In the genomic region with DNA sequence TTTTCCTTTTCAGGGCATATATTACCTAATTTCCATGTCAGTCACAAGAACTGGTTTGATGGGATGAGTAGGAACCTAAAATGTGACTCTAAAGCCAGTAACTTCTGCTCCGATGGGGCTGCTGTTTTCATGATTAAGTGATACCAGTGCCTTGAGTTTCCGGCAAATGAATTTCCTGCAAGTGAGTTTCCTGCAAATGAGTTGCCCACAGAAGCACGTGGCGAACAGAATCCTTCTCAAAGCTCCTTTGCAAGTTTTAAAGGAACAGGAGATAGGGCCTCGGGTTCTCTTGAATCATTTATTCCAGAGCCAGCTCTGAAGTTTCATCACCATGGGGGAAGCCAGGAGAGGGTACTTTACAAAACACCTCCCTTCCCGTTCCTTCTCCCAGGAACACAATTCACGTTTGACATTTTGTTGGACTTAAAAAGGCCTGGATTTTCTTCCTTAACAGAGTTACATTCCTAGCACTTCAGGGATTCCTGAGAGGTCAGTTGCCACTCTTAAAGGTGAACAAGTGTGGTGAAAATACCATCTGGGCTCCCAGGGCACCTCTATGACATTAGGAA, we compare ENCODE assay signal across 1 cellular context.
TF ChIP-seq lines count a peak whose summit lies in the region.

No MANE protein-coding gene starts in this region.

TF ChIP-seq in GM23338, 12 proteins besides CTCF, POLR2A, EP300 and RAD21 (continued from another document):
- TF ChIP-seq, protein P1, sequence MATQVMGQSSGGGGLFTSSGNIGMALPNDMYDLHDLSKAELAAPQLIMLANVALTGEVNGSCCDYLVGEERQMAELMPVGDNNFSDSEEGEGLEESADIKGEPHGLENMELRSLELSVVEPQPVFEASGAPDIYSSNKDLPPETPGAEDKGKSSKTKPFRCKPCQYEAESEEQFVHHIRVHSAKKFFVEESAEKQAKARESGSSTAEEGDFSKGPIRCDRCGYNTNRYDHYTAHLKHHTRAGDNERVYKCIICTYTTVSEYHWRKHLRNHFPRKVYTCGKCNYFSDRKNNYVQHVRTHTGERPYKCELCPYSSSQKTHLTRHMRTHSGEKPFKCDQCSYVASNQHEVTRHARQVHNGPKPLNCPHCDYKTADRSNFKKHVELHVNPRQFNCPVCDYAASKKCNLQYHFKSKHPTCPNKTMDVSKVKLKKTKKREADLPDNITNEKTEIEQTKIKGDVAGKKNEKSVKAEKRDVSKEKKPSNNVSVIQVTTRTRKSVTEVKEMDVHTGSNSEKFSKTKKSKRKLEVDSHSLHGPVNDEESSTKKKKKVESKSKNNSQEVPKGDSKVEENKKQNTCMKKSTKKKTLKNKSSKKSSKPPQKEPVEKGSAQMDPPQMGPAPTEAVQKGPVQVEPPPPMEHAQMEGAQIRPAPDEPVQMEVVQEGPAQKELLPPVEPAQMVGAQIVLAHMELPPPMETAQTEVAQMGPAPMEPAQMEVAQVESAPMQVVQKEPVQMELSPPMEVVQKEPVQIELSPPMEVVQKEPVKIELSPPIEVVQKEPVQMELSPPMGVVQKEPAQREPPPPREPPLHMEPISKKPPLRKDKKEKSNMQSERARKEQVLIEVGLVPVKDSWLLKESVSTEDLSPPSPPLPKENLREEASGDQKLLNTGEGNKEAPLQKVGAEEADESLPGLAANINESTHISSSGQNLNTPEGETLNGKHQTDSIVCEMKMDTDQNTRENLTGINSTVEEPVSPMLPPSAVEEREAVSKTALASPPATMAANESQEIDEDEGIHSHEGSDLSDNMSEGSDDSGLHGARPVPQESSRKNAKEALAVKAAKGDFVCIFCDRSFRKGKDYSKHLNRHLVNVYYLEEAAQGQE (IDR thresholded peaks at IDR 0.05; ENCODE audit: unreplicated experiment): no peak
- TF ChIP-seq NANOG (IDR thresholded peaks at IDR 0.05; ENCODE audit: borderline replicate concordance) (no peak), ZNF331 (CRISPR knock-in tag; IDR thresholded peaks at IDR 0.05; ENCODE audit: low read depth) (no peak), STAT1 (IDR thresholded peaks at IDR 0.05; ENCODE audit: unreplicated experiment) (no peak), CREB1 (CRISPR knock-in tag; IDR thresholded peaks at IDR 0.05; ENCODE audit: low read depth) (no peak), JUNB (IDR thresholded peaks at IDR 0.05; ENCODE audit: unreplicated experiment) (no peak)
- TF ChIP-seq, protein P2, sequence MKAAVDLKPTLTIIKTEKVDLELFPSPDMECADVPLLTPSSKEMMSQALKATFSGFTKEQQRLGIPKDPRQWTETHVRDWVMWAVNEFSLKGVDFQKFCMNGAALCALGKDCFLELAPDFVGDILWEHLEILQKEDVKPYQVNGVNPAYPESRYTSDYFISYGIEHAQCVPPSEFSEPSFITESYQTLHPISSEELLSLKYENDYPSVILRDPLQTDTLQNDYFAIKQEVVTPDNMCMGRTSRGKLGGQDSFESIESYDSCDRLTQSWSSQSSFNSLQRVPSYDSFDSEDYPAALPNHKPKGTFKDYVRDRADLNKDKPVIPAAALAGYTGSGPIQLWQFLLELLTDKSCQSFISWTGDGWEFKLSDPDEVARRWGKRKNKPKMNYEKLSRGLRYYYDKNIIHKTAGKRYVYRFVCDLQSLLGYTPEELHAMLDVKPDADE (IDR thresholded peaks at IDR 0.05): no peak
